9 cellular contexts compared by ENCODE assay signal in the genomic region with DNA sequence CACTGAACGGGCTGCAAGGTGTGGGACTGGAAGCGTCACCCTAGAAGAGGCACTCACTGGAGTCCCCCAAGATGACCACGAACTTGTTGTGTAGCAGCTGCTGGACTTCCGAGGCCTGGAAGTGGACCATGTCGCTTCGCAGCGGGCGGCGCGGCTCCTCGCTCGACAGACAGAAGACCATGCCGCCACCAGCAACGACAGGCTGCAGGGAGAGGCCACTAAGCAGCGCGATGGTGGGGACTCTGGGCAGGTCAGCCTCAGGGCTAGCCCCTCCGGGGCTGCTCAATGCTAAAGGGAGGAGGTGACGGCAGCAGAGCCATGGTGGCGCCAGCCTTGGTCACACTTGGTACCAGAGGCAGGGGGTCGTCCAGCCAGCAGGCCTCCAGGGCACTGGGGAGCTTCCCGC. TPM values are rescaled to one million over a fixed set of nuclear protein-coding genes. Genes with fewer than 3 reads are reported as not detected.
DNase-seq lines count a peak whose midpoint lies in the region; ATAC-seq and TF ChIP-seq lines count a peak whose summit lies in the region.
"Had no signal": no experiment of that assay in that cellular context is flagged by ENCODE, and none has a peak within 500 bp of the region (broad histone marks: within the 10 kb centered on the region; RNA-seq: fewer than 3 reads in every experiment).

No MANE protein-coding gene starts in this region.

- ATAC-seq in HG03175 (IDR thresholded peaks at IDR 0.05; ENCODE audit: unreplicated experiment), result no peak
- no peak for ATAC-seq in GM21529 (IDR thresholded peaks at IDR 0.05; ENCODE audit: unreplicated experiment)

- no peak for DNase-seq in MG63
- no peak for DNase-seq in endodermal cell
- no peak for DNase-seq in activated CD4-positive, CD25-positive, alpha-beta regulatory T cell (lab: John Stamatoyannopoulos, UW)
- DNase-seq in NCI-H774 (lab: John Stamatoyannopoulos, UW), result no peak

- no peak overlapping the region for H3K9ac ChIP-seq in endodermal cell (ENCODE audit: extremely low read depth, low read length, poor library complexity, severe bottlenecking)

- H3K9me3 Mint-ChIP-seq in endodermal cell, result no peaks in the 10 kb centered on the region

- 94% methylated on average over 15 to 21 of the region's 21 CpGs for WGBS in endodermal cell (ENCODE audit: insufficient coverage in 1 of 2, insufficient read length in 1 of 2), 2 experiments

- peak overlapping the region; percentile 99 for H3K27ac ChIP-seq in C4-2B
- H3K27ac ChIP-seq in endodermal cell (ENCODE audit: low read depth, low read length), result no peak overlapping the region

- H3K4me1 Mint-ChIP-seq in endodermal cell, result no peaks in the 10 kb centered on the region

- H3K9me3 ChIP-seq in MG63, result no peaks in the 10 kb centered on the region
- H3K9me3 ChIP-seq in endodermal cell (ENCODE audit: control insufficient read depth, low read length), result no peaks in the 10 kb centered on the region
- no peaks in the 10 kb centered on the region for H3K9me3 ChIP-seq in neuron (ENCODE audit: low read length)

- H3K27ac Mint-ChIP-seq in endodermal cell, result no peak overlapping the region

- H3K4me3 ChIP-seq in MG63 (peak overlapping the region; percentile 62), endodermal cell (ENCODE audit: low read length) (peak overlapping the region; percentile 89), neuron (ENCODE audit: low read length) (peak overlapping the region; percentile 98)

- peak overlapping the region; percentile 100 for H2AFZ ChIP-seq in neuron (ENCODE audit: low read depth, low read length)

- no peaks in the 10 kb centered on the region for H3K27me3 ChIP-seq in MG63
- H3K27me3 ChIP-seq in endodermal cell (ENCODE audit: control insufficient read depth, insufficient read depth, low read length, poor library complexity, severe bottlenecking), result no peaks in the 10 kb centered on the region
- no peaks in the 10 kb centered on the region for H3K27me3 ChIP-seq in neuron (ENCODE audit: insufficient read depth, low read length)

- H3K4me1 ChIP-seq in endodermal cell (ENCODE audit: control insufficient read depth, insufficient read depth, low read length), result no peaks in the 10 kb centered on the region
- H3K4me1 ChIP-seq in neuron (ENCODE audit: insufficient read depth, low read length), result peaks cover 20% of the 10 kb centered on the region

- TF ChIP-seq CTCF in C4-2B (conservative IDR thresholded peaks at IDR 0.05) (no peak), endodermal cell (conservative IDR thresholded peaks at IDR 0.05) (no peak)

- no peaks in the 10 kb centered on the region for H3K36me3 ChIP-seq in MG63
- peaks cover 5% of the 10 kb centered on the region for H3K36me3 ChIP-seq in endodermal cell (ENCODE audit: control insufficient read depth, insufficient read depth, low read length)
- H3K36me3 ChIP-seq in neuron (ENCODE audit: insufficient read depth, low read length), result peaks cover 5% of the 10 kb centered on the region

- peaks cover 37% of the 10 kb centered on the region for H3K36me3 Mint-ChIP-seq in endodermal cell (ENCODE audit: low read depth)

- H3K4me3 Mint-ChIP-seq in endodermal cell, result peak overlapping the region; percentile 76

- H3K27me3 Mint-ChIP-seq in endodermal cell (ENCODE audit: insufficient read depth), result peaks cover 12% of the 10 kb centered on the region

RNA-seq across cellular contexts. Expression of a gene that starts 0.7 kb away (rescaled TPM):
- total RNA-seq in MG63 (2014; rRNA removed; shearing (Covaris generic); ENCODE audit: low replicate concordance), result 4.7 and 7.9 TPM in 2 replicates
- total RNA-seq in endodermal cell, result 10 to 100 TPM; 40.2 to 46.5 TPM
- polyA plus RNA-seq in endodermal cell (2013, experiment 1 of 2), result 68.8 TPM
- polyA plus RNA-seq in endodermal cell (2013, experiment 2 of 2), result 57.8 TPM

RNA-seq across cellular contexts. Expression of a gene that starts 0.8 kb away (rescaled TPM):
- total RNA-seq in MG63 (2014; rRNA removed; shearing (Covaris generic); ENCODE audit: low replicate concordance), result 18.5 and 21.2 TPM in 2 replicates
- 10 to 100 TPM; 36.8 to 37.5 TPM for total RNA-seq in endodermal cell
- 41.2 TPM for polyA plus RNA-seq in endodermal cell (2013, experiment 1 of 2)
- 37.7 TPM for polyA plus RNA-seq in endodermal cell (2013, experiment 2 of 2)

RNA-seq across cellular contexts. Expression of a gene that starts 23.6 kb away (rescaled TPM):
- not detected in 2 replicates for total RNA-seq in MG63 (2014; rRNA removed; shearing (Covaris generic); ENCODE audit: low replicate concordance)
- not detected for total RNA-seq in endodermal cell
- polyA plus RNA-seq in endodermal cell (2013, experiment 1 of 2), result not detected
- polyA plus RNA-seq in endodermal cell (2013, experiment 2 of 2), result not detected
- total RNA-seq: esophagus mucosa had no signal

RNA-seq across cellular contexts. Expression of a gene that starts 24.9 kb away (rescaled TPM):
- total RNA-seq in MG63 (2014; rRNA removed; shearing (Covaris generic); ENCODE audit: low replicate concordance), result not detected in 2 replicates
- not detected for total RNA-seq in endodermal cell
- not detected for polyA plus RNA-seq in endodermal cell (2013, experiment 1 of 2)
- polyA plus RNA-seq in endodermal cell (2013, experiment 2 of 2), result not detected
- total RNA-seq: esophagus mucosa had no signal

RNA-seq across cellular contexts. Expression of a gene that starts 33.5 kb away (rescaled TPM):
- total RNA-seq in MG63 (2014; rRNA removed; shearing (Covaris generic); ENCODE audit: low replicate concordance), result 8.8 and 13.3 TPM in 2 replicates
- total RNA-seq in endodermal cell, result 10 to 100 TPM; 52.4 to 58.7 TPM
- 99.6 TPM for polyA plus RNA-seq in endodermal cell (2013, experiment 1 of 2)
- 93.7 TPM for polyA plus RNA-seq in endodermal cell (2013, experiment 2 of 2)
